In genomic region chr9:78010419-78010818, GRCh38 we compare ENCODE assay signal across 1 cellular context.
TF ChIP-seq lines count a peak whose summit lies in the region.

No MANE protein-coding gene starts in this region.

TF ChIP-seq in GM12878, 131 proteins besides CTCF, POLR2A, EP300 and RAD21:
- TF ChIP-seq, protein P1, sequence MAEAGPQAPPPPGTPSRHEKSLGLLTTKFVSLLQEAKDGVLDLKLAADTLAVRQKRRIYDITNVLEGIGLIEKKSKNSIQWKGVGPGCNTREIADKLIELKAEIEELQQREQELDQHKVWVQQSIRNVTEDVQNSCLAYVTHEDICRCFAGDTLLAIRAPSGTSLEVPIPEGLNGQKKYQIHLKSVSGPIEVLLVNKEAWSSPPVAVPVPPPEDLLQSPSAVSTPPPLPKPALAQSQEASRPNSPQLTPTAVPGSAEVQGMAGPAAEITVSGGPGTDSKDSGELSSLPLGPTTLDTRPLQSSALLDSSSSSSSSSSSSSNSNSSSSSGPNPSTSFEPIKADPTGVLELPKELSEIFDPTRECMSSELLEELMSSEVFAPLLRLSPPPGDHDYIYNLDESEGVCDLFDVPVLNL (IDR thresholded peaks at IDR 0.05; ENCODE audit: low read depth, low read length): no peak
- TF ChIP-seq IKZF1 (conservative IDR thresholded peaks at IDR 0.05) (no peak), NFXL1 (IDR thresholded peaks at IDR 0.05; ENCODE audit: borderline replicate concordance) (no peak), CHD4 (IDR thresholded peaks at IDR 0.05) (no peak), SIX5 (IDR thresholded peaks at IDR 0.05; ENCODE audit: low read depth, low read length, severe bottlenecking) (no peak), BACH1 (IDR thresholded peaks at IDR 0.05; ENCODE audit: borderline replicate concordance) (no peak), ATF2 (IDR thresholded peaks at IDR 0.05; ENCODE audit: low read length) (no peak), POLR2AphosphoS2 (IDR thresholded peaks at IDR 0.05; ENCODE audit: low read depth, low read length) (no peak), MEF2B (IDR thresholded peaks at IDR 0.05; ENCODE audit: partially characterized antibody, poor library complexity, severe bottlenecking) (no peak), FOS (IDR thresholded peaks at IDR 0.05; ENCODE audit: borderline replicate concordance, extremely low read depth, insufficient read length) (no peak), ATF7 (IDR thresholded peaks at IDR 0.05; ENCODE audit: low read depth) (no peak), YBX1 (IDR thresholded peaks at IDR 0.05) (no peak), GATAD2B (conservative IDR thresholded peaks at IDR 0.05; ENCODE audit: low read depth) (no peak), SMARCA5 (IDR thresholded peaks at IDR 0.05) (no peak)
- TF ChIP-seq, protein P2, sequence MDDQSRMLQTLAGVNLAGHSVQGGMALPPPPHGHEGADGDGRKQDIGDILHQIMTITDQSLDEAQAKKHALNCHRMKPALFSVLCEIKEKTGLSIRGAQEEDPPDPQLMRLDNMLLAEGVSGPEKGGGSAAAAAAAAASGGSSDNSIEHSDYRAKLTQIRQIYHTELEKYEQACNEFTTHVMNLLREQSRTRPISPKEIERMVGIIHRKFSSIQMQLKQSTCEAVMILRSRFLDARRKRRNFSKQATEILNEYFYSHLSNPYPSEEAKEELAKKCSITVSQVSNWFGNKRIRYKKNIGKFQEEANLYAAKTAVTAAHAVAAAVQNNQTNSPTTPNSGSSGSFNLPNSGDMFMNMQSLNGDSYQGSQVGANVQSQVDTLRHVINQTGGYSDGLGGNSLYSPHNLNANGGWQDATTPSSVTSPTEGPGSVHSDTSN (IDR thresholded peaks at IDR 0.05; ENCODE audit: insufficient replicate concordance, low read depth, low read length): no peak
- TF ChIP-seq, protein P3, sequence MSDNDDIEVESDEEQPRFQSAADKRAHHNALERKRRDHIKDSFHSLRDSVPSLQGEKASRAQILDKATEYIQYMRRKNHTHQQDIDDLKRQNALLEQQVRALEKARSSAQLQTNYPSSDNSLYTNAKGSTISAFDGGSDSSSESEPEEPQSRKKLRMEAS (IDR thresholded peaks at IDR 0.05; ENCODE audit: low read depth, low read length): no peak
- TF ChIP-seq, protein P4, sequence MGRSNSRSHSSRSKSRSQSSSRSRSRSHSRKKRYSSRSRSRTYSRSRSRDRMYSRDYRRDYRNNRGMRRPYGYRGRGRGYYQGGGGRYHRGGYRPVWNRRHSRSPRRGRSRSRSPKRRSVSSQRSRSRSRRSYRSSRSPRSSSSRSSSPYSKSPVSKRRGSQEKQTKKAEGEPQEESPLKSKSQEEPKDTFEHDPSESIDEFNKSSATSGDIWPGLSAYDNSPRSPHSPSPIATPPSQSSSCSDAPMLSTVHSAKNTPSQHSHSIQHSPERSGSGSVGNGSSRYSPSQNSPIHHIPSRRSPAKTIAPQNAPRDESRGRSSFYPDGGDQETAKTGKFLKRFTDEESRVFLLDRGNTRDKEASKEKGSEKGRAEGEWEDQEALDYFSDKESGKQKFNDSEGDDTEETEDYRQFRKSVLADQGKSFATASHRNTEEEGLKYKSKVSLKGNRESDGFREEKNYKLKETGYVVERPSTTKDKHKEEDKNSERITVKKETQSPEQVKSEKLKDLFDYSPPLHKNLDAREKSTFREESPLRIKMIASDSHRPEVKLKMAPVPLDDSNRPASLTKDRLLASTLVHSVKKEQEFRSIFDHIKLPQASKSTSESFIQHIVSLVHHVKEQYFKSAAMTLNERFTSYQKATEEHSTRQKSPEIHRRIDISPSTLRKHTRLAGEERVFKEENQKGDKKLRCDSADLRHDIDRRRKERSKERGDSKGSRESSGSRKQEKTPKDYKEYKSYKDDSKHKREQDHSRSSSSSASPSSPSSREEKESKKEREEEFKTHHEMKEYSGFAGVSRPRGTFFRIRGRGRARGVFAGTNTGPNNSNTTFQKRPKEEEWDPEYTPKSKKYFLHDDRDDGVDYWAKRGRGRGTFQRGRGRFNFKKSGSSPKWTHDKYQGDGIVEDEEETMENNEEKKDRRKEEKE (IDR thresholded peaks at IDR 0.05): no peak
- TF ChIP-seq, protein P5, sequence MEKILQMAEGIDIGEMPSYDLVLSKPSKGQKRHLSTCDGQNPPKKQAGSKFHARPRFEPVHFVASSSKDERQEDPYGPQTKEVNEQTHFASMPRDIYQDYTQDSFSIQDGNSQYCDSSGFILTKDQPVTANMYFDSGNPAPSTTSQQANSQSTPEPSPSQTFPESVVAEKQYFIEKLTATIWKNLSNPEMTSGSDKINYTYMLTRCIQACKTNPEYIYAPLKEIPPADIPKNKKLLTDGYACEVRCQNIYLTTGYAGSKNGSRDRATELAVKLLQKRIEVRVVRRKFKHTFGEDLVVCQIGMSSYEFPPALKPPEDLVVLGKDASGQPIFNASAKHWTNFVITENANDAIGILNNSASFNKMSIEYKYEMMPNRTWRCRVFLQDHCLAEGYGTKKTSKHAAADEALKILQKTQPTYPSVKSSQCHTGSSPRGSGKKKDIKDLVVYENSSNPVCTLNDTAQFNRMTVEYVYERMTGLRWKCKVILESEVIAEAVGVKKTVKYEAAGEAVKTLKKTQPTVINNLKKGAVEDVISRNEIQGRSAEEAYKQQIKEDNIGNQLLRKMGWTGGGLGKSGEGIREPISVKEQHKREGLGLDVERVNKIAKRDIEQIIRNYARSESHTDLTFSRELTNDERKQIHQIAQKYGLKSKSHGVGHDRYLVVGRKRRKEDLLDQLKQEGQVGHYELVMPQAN (conservative IDR thresholded peaks at IDR 0.05): no peak
- TF ChIP-seq, protein P6, sequence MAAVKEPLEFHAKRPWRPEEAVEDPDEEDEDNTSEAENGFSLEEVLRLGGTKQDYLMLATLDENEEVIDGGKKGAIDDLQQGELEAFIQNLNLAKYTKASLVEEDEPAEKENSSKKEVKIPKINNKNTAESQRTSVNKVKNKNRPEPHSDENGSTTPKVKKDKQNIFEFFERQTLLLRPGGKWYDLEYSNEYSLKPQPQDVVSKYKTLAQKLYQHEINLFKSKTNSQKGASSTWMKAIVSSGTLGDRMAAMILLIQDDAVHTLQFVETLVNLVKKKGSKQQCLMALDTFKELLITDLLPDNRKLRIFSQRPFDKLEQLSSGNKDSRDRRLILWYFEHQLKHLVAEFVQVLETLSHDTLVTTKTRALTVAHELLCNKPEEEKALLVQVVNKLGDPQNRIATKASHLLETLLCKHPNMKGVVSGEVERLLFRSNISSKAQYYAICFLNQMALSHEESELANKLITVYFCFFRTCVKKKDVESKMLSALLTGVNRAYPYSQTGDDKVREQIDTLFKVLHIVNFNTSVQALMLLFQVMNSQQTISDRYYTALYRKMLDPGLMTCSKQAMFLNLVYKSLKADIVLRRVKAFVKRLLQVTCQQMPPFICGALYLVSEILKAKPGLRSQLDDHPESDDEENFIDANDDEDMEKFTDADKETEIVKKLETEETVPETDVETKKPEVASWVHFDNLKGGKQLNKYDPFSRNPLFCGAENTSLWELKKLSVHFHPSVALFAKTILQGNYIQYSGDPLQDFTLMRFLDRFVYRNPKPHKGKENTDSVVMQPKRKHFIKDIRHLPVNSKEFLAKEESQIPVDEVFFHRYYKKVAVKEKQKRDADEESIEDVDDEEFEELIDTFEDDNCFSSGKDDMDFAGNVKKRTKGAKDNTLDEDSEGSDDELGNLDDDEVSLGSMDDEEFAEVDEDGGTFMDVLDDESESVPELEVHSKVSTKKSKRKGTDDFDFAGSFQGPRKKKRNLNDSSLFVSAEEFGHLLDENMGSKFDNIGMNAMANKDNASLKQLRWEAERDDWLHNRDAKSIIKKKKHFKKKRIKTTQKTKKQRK (IDR thresholded peaks at IDR 0.05; ENCODE audit: low read depth, low read length): no peak
- TF ChIP-seq, protein P7, sequence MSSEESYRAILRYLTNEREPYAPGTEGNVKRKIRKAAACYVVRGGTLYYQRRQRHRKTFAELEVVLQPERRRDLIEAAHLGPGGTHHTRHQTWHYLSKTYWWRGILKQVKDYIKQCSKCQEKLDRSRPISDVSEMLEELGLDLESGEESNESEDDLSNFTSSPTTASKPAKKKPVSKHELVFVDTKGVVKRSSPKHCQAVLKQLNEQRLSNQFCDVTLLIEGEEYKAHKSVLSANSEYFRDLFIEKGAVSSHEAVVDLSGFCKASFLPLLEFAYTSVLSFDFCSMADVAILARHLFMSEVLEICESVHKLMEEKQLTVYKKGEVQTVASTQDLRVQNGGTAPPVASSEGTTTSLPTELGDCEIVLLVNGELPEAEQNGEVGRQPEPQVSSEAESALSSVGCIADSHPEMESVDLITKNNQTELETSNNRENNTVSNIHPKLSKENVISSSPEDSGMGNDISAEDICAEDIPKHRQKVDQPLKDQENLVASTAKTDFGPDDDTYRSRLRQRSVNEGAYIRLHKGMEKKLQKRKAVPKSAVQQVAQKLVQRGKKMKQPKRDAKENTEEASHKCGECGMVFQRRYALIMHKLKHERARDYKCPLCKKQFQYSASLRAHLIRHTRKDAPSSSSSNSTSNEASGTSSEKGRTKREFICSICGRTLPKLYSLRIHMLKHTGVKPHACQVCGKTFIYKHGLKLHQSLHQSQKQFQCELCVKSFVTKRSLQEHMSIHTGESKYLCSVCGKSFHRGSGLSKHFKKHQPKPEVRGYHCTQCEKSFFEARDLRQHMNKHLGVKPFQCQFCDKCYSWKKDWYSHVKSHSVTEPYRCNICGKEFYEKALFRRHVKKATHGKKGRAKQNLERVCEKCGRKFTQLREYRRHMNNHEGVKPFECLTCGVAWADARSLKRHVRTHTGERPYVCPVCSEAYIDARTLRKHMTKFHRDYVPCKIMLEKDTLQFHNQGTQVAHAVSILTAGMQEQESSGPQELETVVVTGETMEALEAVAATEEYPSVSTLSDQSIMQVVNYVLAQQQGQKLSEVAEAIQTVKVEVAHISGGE (CRISPR knock-in tag; IDR thresholded peaks at IDR 0.05): no peak
